In the genomic region with DNA sequence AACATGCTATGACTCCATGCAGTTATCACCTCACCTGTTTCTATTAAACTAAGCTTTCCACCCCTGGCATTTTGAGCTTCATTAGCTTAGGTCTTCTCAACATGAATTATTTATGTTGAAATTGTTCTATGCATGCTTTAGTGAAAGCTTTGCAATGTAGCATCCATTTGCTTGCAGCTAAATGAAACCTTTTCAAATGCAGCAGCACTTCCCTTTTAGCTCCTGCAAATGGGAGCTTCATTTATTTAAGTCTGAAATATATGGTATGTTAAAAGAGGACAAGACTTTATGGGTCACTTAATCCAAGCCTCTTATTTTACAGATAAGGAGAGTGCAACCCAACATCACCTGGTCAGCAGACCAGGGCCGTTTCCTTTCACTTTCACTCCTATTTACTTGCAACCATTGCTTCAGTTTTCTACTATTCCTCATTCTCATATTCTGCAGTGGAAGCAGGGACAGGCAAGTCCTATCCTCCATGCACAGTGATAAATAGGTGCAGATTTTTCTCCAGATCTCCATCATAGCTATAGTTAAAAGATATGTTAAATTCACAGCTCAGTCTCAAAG, we compare ENCODE assay signal across 9 cellular contexts. TPM values are rescaled to one million over a fixed set of nuclear protein-coding genes. Genes with fewer than 3 reads are reported as not detected.
DNase-seq lines count a peak whose midpoint lies in the region; ATAC-seq, FAIRE-seq and TF ChIP-seq lines count a peak whose summit lies in the region.
"Had no signal": no experiment of that assay in that cellular context is flagged by ENCODE, and none has a peak within 500 bp of the region (broad histone marks: within the 10 kb centered on the region; RNA-seq: fewer than 3 reads in every experiment).

No MANE protein-coding gene starts in this region.

- TF ChIP-seq POLR2A in NB4 (IDR thresholded peaks at IDR 0.05; ENCODE audit: extremely low read depth, insufficient read length): no peak

- peak; percentile 16 for DNase-seq in NB4 (ENCODE audit: low read depth)
- no peak for DNase-seq in left colon
- no peak for DNase-seq in amniotic stem cell (lab: John Stamatoyannopoulos, UW)
- no peak for DNase-seq in D721Med (ENCODE audit: insufficient read length, low spot score)
- DNase-seq in NCI-H2196 (lab: John Stamatoyannopoulos, UW; ENCODE audit: unreplicated experiment): no peak
- DNase-seq: activated T-cell treated with anti-CD3 and anti-CD28 coated beads, Interleukin-2, amount 50 U/mL, for 1 hour had no signal

- no peak for FAIRE-seq in D721Med (lab: Jason Lieb, UNC)

- TF ChIP-seq CTCF in NB4 (IDR thresholded peaks at IDR 0.05; ENCODE audit: low read depth, low read length) (no peak), D721Med (IDR thresholded peaks at IDR 0.05; ENCODE audit: insufficient read depth, missing control alignments) (no peak)

- intact Hi-C loops in left colon (cut with DNase I, micrococcal nuclease): loop anchor here in 1 of 2 donors (10.0 kb wide), 1 partner anchor 128 kb away; no protein-coding TSS in a partner anchor

- no peak overlapping the region for H3K4me3 ChIP-seq in NB4 (ENCODE audit: low read depth, low read length)

- ATAC-seq in GM18511 (IDR thresholded peaks at IDR 0.05; ENCODE audit: unreplicated experiment) (peak; percentile 94), GM21737 (IDR thresholded peaks at IDR 0.05; ENCODE audit: unreplicated experiment) (peak; percentile 92), left colon (peak; percentile 72), GM21528 (IDR thresholded peaks at IDR 0.05; ENCODE audit: low FRiP score, unreplicated experiment) (no peak)

RNA-seq across cellular contexts. Expression of gene SAMSN1, which starts 56.4 kb away (rescaled TPM):
- total RNA-seq in left colon: 1 to 10 TPM; 2.8 to 4.2 TPM
